Comparison of ENCODE assay signal across 13 cellular contexts in genomic region chr12:132118876-132119275, GRCh38. TPM values are rescaled to one million over a fixed set of nuclear protein-coding genes. Genes with fewer than 3 reads are reported as not detected.
DNase-seq lines count a peak whose midpoint lies in the region; ATAC-seq and TF ChIP-seq lines count a peak whose summit lies in the region.
"Had no signal": no experiment of that assay in that cellular context is flagged by ENCODE, and none has a peak within 500 bp of the region (broad histone marks: within the 10 kb centered on the region; RNA-seq: fewer than 3 reads in every experiment).

No MANE protein-coding gene starts in this region.

- H3K4me1 Mint-ChIP-seq in H9 = no peaks in the 10 kb centered on the region
- no peaks in the 10 kb centered on the region for H3K4me1 Mint-ChIP-seq in effector memory CD8-positive, alpha-beta T cell (ENCODE audit: low read depth in 2 of 2)
- peaks cover 2% of the 10 kb centered on the region for H3K4me1 Mint-ChIP-seq in activated T-cell treated with anti-CD3 and anti-CD28 coated beads, Interleukin-2, amount 50 U/mL, for 24 hours (ENCODE audit: low read depth)
- H3K4me1 Mint-ChIP-seq: CD8-positive, alpha-beta memory T cell had no signal

- H3K23ac ChIP-seq in H9 (ENCODE audit: insufficient read length, low read depth, low read length) = no peak overlapping the region

- no peak overlapping the region for H3K27ac Mint-ChIP-seq in H9
- no peak overlapping the region for H3K27ac Mint-ChIP-seq in effector memory CD8-positive, alpha-beta T cell
- H3K27ac Mint-ChIP-seq in activated T-cell treated with anti-CD3 and anti-CD28 coated beads, Interleukin-2, amount 50 U/mL, for 24 hours = no peak overlapping the region
- H3K27ac Mint-ChIP-seq: CD8-positive, alpha-beta memory T cell had no signal

- H3K4me3 Mint-ChIP-seq in H9 = no peak overlapping the region
- H3K4me3 Mint-ChIP-seq in effector memory CD8-positive, alpha-beta T cell = no peak overlapping the region
- H3K4me3 Mint-ChIP-seq in activated T-cell treated with anti-CD3 and anti-CD28 coated beads, Interleukin-2, amount 50 U/mL, for 24 hours = no peak overlapping the region
- H3K4me3 Mint-ChIP-seq: CD8-positive, alpha-beta memory T cell had no signal

- H3T11ph ChIP-seq in H9 (ENCODE audit: low read length) = no peak overlapping the region

- H3K18ac ChIP-seq in H9 (ENCODE audit: insufficient read length, low read depth, low read length) = no peak overlapping the region

- H3K4me1 ChIP-seq in H9 (ENCODE audit: insufficient read depth, low read length) (no peaks in the 10 kb centered on the region), testis (no peaks in the 10 kb centered on the region)
- H3K4me1 ChIP-seq: A549, BE2C, Caco-2 had no signal

- no peak overlapping the region for H2BK12ac ChIP-seq in H9 (ENCODE audit: insufficient read length, low read depth, low read length)

- no peaks in the 10 kb centered on the region for H3K9me3 Mint-ChIP-seq in H9
- H3K9me3 Mint-ChIP-seq in effector memory CD8-positive, alpha-beta T cell = no peaks in the 10 kb centered on the region
- no peaks in the 10 kb centered on the region for H3K9me3 Mint-ChIP-seq in activated T-cell treated with anti-CD3 and anti-CD28 coated beads, Interleukin-2, amount 50 U/mL, for 24 hours
- H3K9me3 Mint-ChIP-seq: CD8-positive, alpha-beta memory T cell had no signal

- H3K4ac ChIP-seq in H9 (ENCODE audit: low read depth, low read length) = no peak overlapping the region

- peak; percentile 62 for DNase-seq in ELF-1 (ENCODE audit: low read depth, low spot score)
- peak; percentile 68 for DNase-seq in H9
- DNase-seq in iPS-NIHi11 (ENCODE audit: low spot score) = peak; percentile 30
- peak; percentile 8 for DNase-seq in testis
- no peak for DNase-seq in effector memory CD8-positive, alpha-beta T cell
- DNase-seq in activated T-cell treated with anti-CD3 and anti-CD28 coated beads, Interleukin-2, amount 50 U/mL, for 24 hours = no peak
- DNase-seq: BE2C; Caco-2; CD8-positive, alpha-beta memory T cell; DND-41; GF-D8 had no signal

- TF ChIP-seq CTCF in H9 (conservative IDR thresholded peaks at IDR 0.05) (no peak), testis (IDR thresholded peaks at IDR 0.05) (no peak)

- peaks cover 17 to 41% (median 40%) of the 10 kb centered on the region in 3 experiments; a peak in 6 of 7 replicates for H3K36me3 Mint-ChIP-seq in H9 (ENCODE audit: insufficient read depth in 1 of 3, low read depth in 3 of 3)
- H3K36me3 Mint-ChIP-seq in effector memory CD8-positive, alpha-beta T cell (ENCODE audit: insufficient read depth) = peaks cover 11% of the 10 kb centered on the region
- H3K36me3 Mint-ChIP-seq in activated T-cell treated with anti-CD3 and anti-CD28 coated beads, Interleukin-2, amount 50 U/mL, for 24 hours (ENCODE audit: low read depth) = peaks cover 65% of the 10 kb centered on the region

- H2BK15ac ChIP-seq in H9 (ENCODE audit: low read depth, low read length) = no peak overlapping the region

- H2BK20ac ChIP-seq in H9 (ENCODE audit: low read depth, low read length, poor library complexity, severe bottlenecking) = no peak overlapping the region

- H3K27me3 ChIP-seq in H9 (ENCODE audit: insufficient read depth, low read length) (no peaks in the 10 kb centered on the region), testis (no peaks in the 10 kb centered on the region)
- H3K27me3 ChIP-seq: BE2C had no signal

- H3K79me1 ChIP-seq in H9 (ENCODE audit: insufficient read depth, low read depth, low read length, poor library complexity, severe bottlenecking) = no peaks in the 10 kb centered on the region

- H3K9me3 ChIP-seq in H9 (ENCODE audit: control insufficient read depth, low read depth, low read length) (no peaks in the 10 kb centered on the region), testis (no peaks in the 10 kb centered on the region)
- H3K9me3 ChIP-seq: A549, BE2C, Caco-2 had no signal

- H4K5ac ChIP-seq in H9 (ENCODE audit: insufficient read length, low read depth, low read length) = no peak overlapping the region

- ATAC-seq in effector memory CD8-positive, alpha-beta T cell (replicated peaks) = no peak
- ATAC-seq in GM19035 (IDR thresholded peaks at IDR 0.05; ENCODE audit: unreplicated experiment) = no peak
- ATAC-seq: A549 had no signal

- H3K9ac ChIP-seq in H9 (ENCODE audit: extremely low read depth, insufficient read length, low read length) = no peak overlapping the region

- H2BK5ac ChIP-seq in H9 (ENCODE audit: insufficient read length, low read length) = no peak overlapping the region

- no peak overlapping the region for H2BK120ac ChIP-seq in H9 (ENCODE audit: low read depth, low read length, poor library complexity, severe bottlenecking)

- H3K56ac ChIP-seq in H9 (ENCODE audit: insufficient read length, low read depth, low read length) = no peak overlapping the region

- peak overlapping the region in 1 of 2 donors; percentile 10 for H3K4me3 ChIP-seq in testis
- H3K4me3 ChIP-seq: A549 had no signal

- H3K27ac ChIP-seq in H9 (ENCODE audit: insufficient read length, low read depth, low read length) (no peak overlapping the region), testis (no peak overlapping the region)
- H3K27ac ChIP-seq: A549 had no signal

- H3K36me3 ChIP-seq in testis (ENCODE audit: low read depth, missing control alignments) = no peaks in the 10 kb centered on the region

- no peak overlapping the region for H4K91ac ChIP-seq in H9 (ENCODE audit: insufficient read length, low read depth, low read length)

- no peaks in the 10 kb centered on the region for H3K79me2 ChIP-seq in H9 (ENCODE audit: insufficient read depth, low read length)

- H4K8ac ChIP-seq in H9 (replicated peaks; ENCODE audit: insufficient read length, low read depth, low read length) = no peak overlapping the region

- no peaks in the 10 kb centered on the region for H3K27me3 Mint-ChIP-seq in H9 (ENCODE audit: low read depth)
- no peaks in the 10 kb centered on the region for H3K27me3 Mint-ChIP-seq in effector memory CD8-positive, alpha-beta T cell
- H3K27me3 Mint-ChIP-seq in activated T-cell treated with anti-CD3 and anti-CD28 coated beads, Interleukin-2, amount 50 U/mL, for 24 hours = no peaks in the 10 kb centered on the region
- H3K27me3 Mint-ChIP-seq: CD8-positive, alpha-beta memory T cell had no signal

- no peaks in the 10 kb centered on the region for H4K20me1 ChIP-seq in H9 (ENCODE audit: control insufficient read depth, insufficient read depth, insufficient read length)

- no peak overlapping the region for H3K4me2 ChIP-seq in H9 (ENCODE audit: insufficient read depth, insufficient read length, low read length)
- H3K4me2 ChIP-seq: A549 had no signal

- H2AFZ ChIP-seq in H9 (ENCODE audit: low read length) = no peak overlapping the region

- H2AK5ac ChIP-seq in H9 (ENCODE audit: insufficient read length, low read length) = no peak overlapping the region

- WGBS in H9 (ENCODE audit: extremely low coverage, insufficient read length, low lambda C conversion rate) = no CpG with 5 or more reads among the region's 22 CpGs
- 32 to 78% methylated on average over 10 to 22 of the region's 22 CpGs for WGBS in testis, 2 donors

- H3K14ac ChIP-seq in H9 (ENCODE audit: insufficient read depth, low read length) = no peak overlapping the region

- intact Hi-C loops in testis (cut with DNase I; ENCODE audit: low total_unique reads) = no loop called here

- TF ChIP-seq POLR2A in testis (IDR thresholded peaks at IDR 0.05) = no peak

- no peaks in the 10 kb centered on the region for H3K23me2 ChIP-seq in H9 (ENCODE audit: insufficient read length, low read depth, low read length, poor library complexity, severe bottlenecking)

RNA-seq across cellular contexts. Expression of gene DDX51, which starts 25.2 kb away (rescaled TPM):
- 37.9 and 38.0 TPM in 2 replicates for total RNA-seq in H9 (2021)
- 10 to 100 TPM; 29.0 to 32.8 TPM for total RNA-seq in testis
- polyA plus RNA-seq in testis (ENCODE audit: insufficient read depth, low read depth, low replicate concordance) = 18.8 TPM

RNA-seq across cellular contexts. Expression of gene NOC4L, which starts 25.4 kb away (rescaled TPM):
- total RNA-seq in H9 (2021) (36.5 and 36.9 TPM in 2 replicates), testis (10 to 100 TPM; 64.4 to 65.2 TPM)
- polyA plus RNA-seq in testis (ENCODE audit: insufficient read depth, low read depth, low replicate concordance) = 67.2 TPM

Comparison
In these comparisons a context has a peak if more than half of its experiments do, and no peak if none do; other contexts are left out.
1. DNase-seq: peak in ELF-1 (single experiment), H9 (single experiment), iPS-NIHi11 (single experiment) and testis (single experiment); none in effector memory CD8-positive, alpha-beta T cell (0 of 3) and activated T-cell treated with anti-CD3 and anti-CD28 coated beads, Interleukin-2, amount 50 U/mL, for 24 hours (single experiment).